In genomic region chr16:79629003-79629402, GRCh38 we compare ENCODE assay signal across 21 cellular contexts. TPM values are rescaled to one million over a fixed set of nuclear protein-coding genes. Genes with fewer than 3 reads are reported as not detected.
DNase-seq lines count a peak whose midpoint lies in the region; ATAC-seq and TF ChIP-seq lines count a peak whose summit lies in the region.
"Had no signal": no experiment of that assay in that cellular context is flagged by ENCODE, and none has a peak within 500 bp of the region (broad histone marks: within the 10 kb centered on the region; RNA-seq: fewer than 3 reads in every experiment).

No MANE protein-coding gene starts in this region.

- DNase-seq in activated CD4-positive, alpha-beta T cell treated with anti-CD3 and anti-CD28 coated beads, Interleukin-2, amount 10 ng/mL, durations not matched to agents 24 days and 14 days, result no peak
- no peak for DNase-seq in activated CD4-positive, alpha-beta T cell treated with anti-CD3 and anti-CD28 coated beads for 1 hour
- DNase-seq in natural killer cell (no peak), HT-29 (ENCODE audit: low spot score) (no peak), DMS53 (lab: John Stamatoyannopoulos, UW) (no peak), tibial nerve (ENCODE audit: low spot score in 2 of 2) (no peak)
- DNase-seq: DMS79 treated with DMSO at 0.1 percent for 48 hours, kidney, NCI-H146, NCI-H510A treated with DMSO at 0.1 percent for 48 hours, SIG-M5 had no signal

- no peak for ATAC-seq in activated T-helper 17 cell treated with anti-CD3 and anti-CD28 coated beads, Interleukin-2, amount 50 U/mL, for 72 hours (replicated peaks)
- ATAC-seq in natural killer cell, result no peak
- ATAC-seq: A549, Panc1 had no signal

- no peak for TF ChIP-seq EP300 in tibial nerve (IDR thresholded peaks at IDR 0.05)

- intact Hi-C loops in activated CD4-positive, alpha-beta T cell treated with anti-CD3 and anti-CD28 coated beads, Interleukin-2, amount 10 ng/mL, durations not matched to agents 24 days and 14 days (cut with micrococcal nuclease), result loop anchor here (5.0 kb wide), 1 partner anchor 568 kb away; no protein-coding TSS in a partner anchor
- intact Hi-C loops in natural killer cell (cut with micrococcal nuclease), result no loop called here

- peak overlapping the region; percentile 6; the same call in 1 of the 2 replicates for H3K9ac ChIP-seq in KMS-11

- no peak for TF ChIP-seq CTCF in KMS-11 (conservative IDR thresholded peaks at IDR 0.05; ENCODE audit: low read depth, low read length)
- no peak for TF ChIP-seq CTCF in natural killer cell (IDR thresholded peaks at IDR 0.05)
- no peak for TF ChIP-seq CTCF in tibial nerve (IDR thresholded peaks at IDR 0.05)

- H3K4me1 ChIP-seq in KMS-11 (ENCODE audit: low read depth, poor library complexity, severe bottlenecking) (peaks cover 81% of the 10 kb centered on the region), tibial nerve (no peaks in the 10 kb centered on the region)
- H3K4me1 ChIP-seq: ascending aorta had no signal

- H3K4me3 Mint-ChIP-seq in activated CD4-positive, alpha-beta T cell treated with anti-CD3 and anti-CD28 coated beads, Interleukin-2, amount 10 ng/mL, durations not matched to agents 24 days and 14 days, result peak overlapping the region; percentile 70
- H3K4me3 Mint-ChIP-seq in activated T-helper 17 cell treated with anti-CD3 and anti-CD28 coated beads, Interleukin-2, amount 50 U/mL, for 72 hours, result peak overlapping the region; percentile 63
- no peak overlapping the region for H3K4me3 Mint-ChIP-seq in natural killer cell
- H3K4me3 Mint-ChIP-seq: activated naive CD4-positive, alpha-beta T cell treated with anti-CD3 and anti-CD28 coated beads for 36 hours; B cell; type B pancreatic cell had no signal

- peak overlapping the region; percentile 88 for H3K27ac Mint-ChIP-seq in activated CD4-positive, alpha-beta T cell treated with anti-CD3 and anti-CD28 coated beads, Interleukin-2, amount 10 ng/mL, durations not matched to agents 24 days and 14 days
- H3K27ac Mint-ChIP-seq in activated T-helper 17 cell treated with anti-CD3 and anti-CD28 coated beads, Interleukin-2, amount 50 U/mL, for 72 hours, result peak overlapping the region; percentile 92
- peak overlapping the region; percentile 77 to 82 for H3K27ac Mint-ChIP-seq in natural killer cell
- H3K27ac Mint-ChIP-seq: activated naive CD4-positive, alpha-beta T cell treated with anti-CD3 and anti-CD28 coated beads for 36 hours; B cell; progenitor cell of endocrine pancreas; type B pancreatic cell had no signal

- peaks cover 3% of the 10 kb centered on the region for H3K36me3 Mint-ChIP-seq in activated CD4-positive, alpha-beta T cell treated with anti-CD3 and anti-CD28 coated beads, Interleukin-2, amount 10 ng/mL, durations not matched to agents 24 days and 14 days (ENCODE audit: low read depth)
- no peaks in the 10 kb centered on the region for H3K36me3 Mint-ChIP-seq in activated T-helper 17 cell treated with anti-CD3 and anti-CD28 coated beads, Interleukin-2, amount 50 U/mL, for 72 hours (ENCODE audit: low read depth)
- no peaks in the 10 kb centered on the region for H3K36me3 Mint-ChIP-seq in natural killer cell
- H3K36me3 Mint-ChIP-seq: type B pancreatic cell had no signal

- H2AFZ ChIP-seq in KMS-11 (ENCODE audit: low read depth), result no peak overlapping the region

- no peaks in the 10 kb centered on the region for H3K79me2 ChIP-seq in KMS-11 (ENCODE audit: insufficient read depth, low read depth)

- no peaks in the 10 kb centered on the region for H3K9me3 ChIP-seq in tibial nerve
- H3K9me3 ChIP-seq: A549, ascending aorta had no signal

- H3K27ac ChIP-seq in KMS-11, result peak overlapping the region; percentile 70
- H3K27ac ChIP-seq in tibial nerve, result no peak overlapping the region
- H3K27ac ChIP-seq: A549, ascending aorta had no signal

- peaks cover 11% of the 10 kb centered on the region for H3K27me3 Mint-ChIP-seq in activated CD4-positive, alpha-beta T cell treated with anti-CD3 and anti-CD28 coated beads, Interleukin-2, amount 10 ng/mL, durations not matched to agents 24 days and 14 days
- peaks cover 27% of the 10 kb centered on the region for H3K27me3 Mint-ChIP-seq in activated T-helper 17 cell treated with anti-CD3 and anti-CD28 coated beads, Interleukin-2, amount 50 U/mL, for 72 hours
- peaks cover 8 to 12% of the 10 kb centered on the region in 2 donors for H3K27me3 Mint-ChIP-seq in natural killer cell (ENCODE audit: low read depth in 2 of 2)

- no peak for TF ChIP-seq POLR2A in tibial nerve (IDR thresholded peaks at IDR 0.05)

- H3K4me2 ChIP-seq in KMS-11, result peak overlapping the region; percentile 93
- H3K4me2 ChIP-seq: A549 had no signal

- 95% methylated on average over 6 of the region's 6 CpGs for WGBS in tibial nerve, 2 donors

- H4K20me1 ChIP-seq in KMS-11 (ENCODE audit: insufficient read depth), result no peaks in the 10 kb centered on the region

- no peak overlapping the region for H3K4me3 ChIP-seq in KMS-11 (IDR thresholded peaks at IDR 0.05; ENCODE audit: insufficient read depth, low read depth, low read length)
- H3K4me3 ChIP-seq in tibial nerve, result no peak overlapping the region
- H3K4me3 ChIP-seq: A549, ascending aorta, lung had no signal

- H3K27me3 ChIP-seq in KMS-11 (ENCODE audit: insufficient read depth, low read depth) (no peaks in the 10 kb centered on the region), tibial nerve (no peaks in the 10 kb centered on the region)
- H3K27me3 ChIP-seq: ascending aorta had no signal

- peaks cover 15% of the 10 kb centered on the region for H3K9me3 Mint-ChIP-seq in activated CD4-positive, alpha-beta T cell treated with anti-CD3 and anti-CD28 coated beads, Interleukin-2, amount 10 ng/mL, durations not matched to agents 24 days and 14 days
- peaks cover 4% of the 10 kb centered on the region for H3K9me3 Mint-ChIP-seq in activated T-helper 17 cell treated with anti-CD3 and anti-CD28 coated beads, Interleukin-2, amount 50 U/mL, for 72 hours
- H3K9me3 Mint-ChIP-seq in natural killer cell, result no peaks in the 10 kb centered on the region
- H3K9me3 Mint-ChIP-seq: activated naive CD4-positive, alpha-beta T cell treated with anti-CD3 and anti-CD28 coated beads for 36 hours; type B pancreatic cell had no signal

- H3K36me3 ChIP-seq in KMS-11 (ENCODE audit: insufficient read depth), result no peaks in the 10 kb centered on the region
- no peaks in the 10 kb centered on the region for H3K36me3 ChIP-seq in tibial nerve
- H3K36me3 ChIP-seq: ascending aorta had no signal

- peaks cover 54% of the 10 kb centered on the region for H3K4me1 Mint-ChIP-seq in activated CD4-positive, alpha-beta T cell treated with anti-CD3 and anti-CD28 coated beads, Interleukin-2, amount 10 ng/mL, durations not matched to agents 24 days and 14 days
- H3K4me1 Mint-ChIP-seq in activated T-helper 17 cell treated with anti-CD3 and anti-CD28 coated beads, Interleukin-2, amount 50 U/mL, for 72 hours, result peaks cover 29% of the 10 kb centered on the region
- H3K4me1 Mint-ChIP-seq in natural killer cell, result peaks cover 17 to 21% of the 10 kb centered on the region in 2 donors
- H3K4me1 Mint-ChIP-seq: B cell had no signal

RNA-seq across cellular contexts. Expression of gene MAF, which starts 28.5 kb away (rescaled TPM):
- 61.5 and 62.8 TPM in 2 replicates for total RNA-seq in activated CD4-positive, alpha-beta T cell treated with anti-CD3 and anti-CD28 coated beads, Interleukin-2, amount 10 ng/mL, durations not matched to agents 24 days and 14 days
- total RNA-seq in activated T-helper 17 cell treated with anti-CD3 and anti-CD28 coated beads, Interleukin-2, amount 50 U/mL, for 72 hours, result 100 to 1,000 TPM; 173 to 375 TPM
- 10 to 100 TPM; 24.0 to 50.1 (median 27.1) TPM for total RNA-seq in natural killer cell
- not detected in 2 replicates for total RNA-seq in HT-29 (2014; rRNA removed; shearing (Covaris generic))
- 100 to 1,000 TPM in 3 of 4 donors, 10 to 100 TPM in 1; 75.3 to 160 (median 115) TPM for total RNA-seq in tibial nerve

Comparison
In these comparisons a context has a peak if more than half of its experiments do, and no peak if none do; other contexts are left out.
1. RNA of gene MAF, which starts 28.5 kb away (total RNA-seq): 173 to 375 TPM in activated T-helper 17 cell treated with anti-CD3 and anti-CD28 coated beads, Interleukin-2, amount 50 U/mL, for 72 hours, 75.3 to 160 TPM in tibial nerve, 61.5 to 62.8 TPM in activated CD4-positive, alpha-beta T cell treated with anti-CD3 and anti-CD28 coated beads, Interleukin-2, amount 10 ng/mL, durations not matched to agents 24 days and 14 days and 24.0 to 50.1 TPM in natural killer cell; not detected in HT-29; every median in the first group is over 10 times any median in the second.
2. Peak in every context shown above with its lines, with median percentiles within 50 percentile points of each other: H3K27ac Mint-ChIP-seq.